ENCODE assay signal across 1 cellular context in the genomic region with DNA sequence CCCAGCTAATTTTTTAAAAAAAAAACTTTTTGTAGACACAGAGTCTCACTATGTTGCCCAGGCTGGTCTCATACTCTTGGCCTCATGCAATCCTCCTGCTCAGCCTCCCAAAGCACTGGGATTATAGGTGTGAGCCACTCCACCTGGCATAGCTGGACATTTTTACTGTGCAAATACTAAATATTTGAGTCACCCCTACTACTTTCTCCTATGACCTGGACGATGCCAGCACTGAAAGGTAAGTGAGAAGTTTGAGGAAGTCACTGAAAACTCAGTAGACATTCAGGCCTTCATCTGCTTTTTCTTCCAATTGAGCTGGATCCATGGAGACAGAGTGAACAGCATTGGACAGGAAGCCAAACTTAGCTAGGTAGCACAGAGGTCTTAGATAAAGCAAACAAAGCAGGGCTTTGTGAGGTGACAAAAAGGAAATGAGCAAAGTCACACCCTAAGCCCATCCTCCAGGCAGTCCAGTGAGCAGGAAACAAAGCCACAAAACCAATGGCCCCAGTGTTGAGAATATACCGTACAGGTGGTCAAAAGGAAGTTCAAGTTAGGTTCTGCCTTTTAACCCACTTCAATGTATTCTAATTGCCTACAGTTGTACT.
TF ChIP-seq lines count a peak whose summit lies in the region.

No MANE protein-coding gene starts in this region.

TF ChIP-seq in GM12878, 131 proteins besides CTCF, POLR2A, EP300 and RAD21 (continued from another document):
- TF ChIP-seq SMAD5 (IDR thresholded peaks at IDR 0.05; ENCODE audit: low read depth) (no peak), SMARCA5 (IDR thresholded peaks at IDR 0.05) (no peak), PAX5 (IDR thresholded peaks at IDR 0.05; ENCODE audit: borderline replicate concordance, low read depth, low read length) (0 out of 2 replicates have a peak, but pooled peaks have one; percentile 50), BHLHE40 (IDR thresholded peaks at IDR 0.05; ENCODE audit: borderline replicate concordance in 1 of 2, low read depth in 2 of 2, low read length in 1 of 2) (peak in 1 of 2 experiments; percentile 31; a peak in 1 of 4 replicates), IKZF2 (IDR thresholded peaks at IDR 0.05) (peak; percentile 63 to 71; a peak in 3 of 4 replicates), MEF2A (IDR thresholded peaks at IDR 0.05; ENCODE audit: insufficient read depth, low read depth, low read length) (peak; percentile 48; the same call in 1 of the 2 replicates), SIN3A (IDR thresholded peaks at IDR 0.05; ENCODE audit: low read depth, low read length) (no peak), SPI1 (IDR thresholded peaks at IDR 0.05; ENCODE audit: borderline replicate concordance, insufficient read depth, low read depth, low read length) (0 out of 2 replicates have a peak, but pooled peaks have one; percentile 39), GABPA (IDR thresholded peaks at IDR 0.05; ENCODE audit: low read depth) (peak; percentile 44; the same call in 1 of the 2 replicates), CHD2 (IDR thresholded peaks at IDR 0.05; ENCODE audit: borderline replicate concordance, low read depth, low read length) (peak; percentile 26; the same call in 1 of the 2 replicates), ETV6 (conservative IDR thresholded peaks at IDR 0.05 in 1 of 2, IDR thresholded peaks at IDR 0.05 in 1 of 2; ENCODE audit: borderline replicate concordance in 1 of 2, low read depth in 1 of 2) (peak in 1 of 2 experiments; percentile 94; a peak in 2 of 4 replicates), STAT1 (conservative IDR thresholded peaks at IDR 0.05) (no peak), CEBPB (IDR thresholded peaks at IDR 0.05; ENCODE audit: borderline replicate concordance in 1 of 2, low read depth in 2 of 2, low read length in 2 of 2) (no peak), NRF1 (conservative IDR thresholded peaks at IDR 0.05; ENCODE audit: low read depth, low read length) (no peak), JUND (IDR thresholded peaks at IDR 0.05; ENCODE audit: low read depth, low read length) (no peak), CREB1 (IDR thresholded peaks at IDR 0.05; ENCODE audit: low read depth) (no peak), NR2F1 (conservative IDR thresholded peaks at IDR 0.05) (0 out of 2 replicates have a peak, but pooled peaks have one; percentile 19), ZZZ3 (IDR thresholded peaks at IDR 0.05; ENCODE audit: control insufficient read depth, insufficient read length, low read depth) (no peak), FOXM1 (IDR thresholded peaks at IDR 0.05; ENCODE audit: low read depth, low read length) (0 out of 2 replicates have a peak, but pooled peaks have one; percentile 42), KDM1A (IDR thresholded peaks at IDR 0.05; ENCODE audit: borderline replicate concordance) (no peak)
- TF ChIP-seq, protein P1, sequence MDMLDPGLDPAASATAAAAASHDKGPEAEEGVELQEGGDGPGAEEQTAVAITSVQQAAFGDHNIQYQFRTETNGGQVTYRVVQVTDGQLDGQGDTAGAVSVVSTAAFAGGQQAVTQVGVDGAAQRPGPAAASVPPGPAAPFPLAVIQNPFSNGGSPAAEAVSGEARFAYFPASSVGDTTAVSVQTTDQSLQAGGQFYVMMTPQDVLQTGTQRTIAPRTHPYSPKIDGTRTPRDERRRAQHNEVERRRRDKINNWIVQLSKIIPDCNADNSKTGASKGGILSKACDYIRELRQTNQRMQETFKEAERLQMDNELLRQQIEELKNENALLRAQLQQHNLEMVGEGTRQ (IDR thresholded peaks at IDR 0.05; ENCODE audit: borderline replicate concordance, low read depth, low read length), result no peak
- TF ChIP-seq, protein P2, sequence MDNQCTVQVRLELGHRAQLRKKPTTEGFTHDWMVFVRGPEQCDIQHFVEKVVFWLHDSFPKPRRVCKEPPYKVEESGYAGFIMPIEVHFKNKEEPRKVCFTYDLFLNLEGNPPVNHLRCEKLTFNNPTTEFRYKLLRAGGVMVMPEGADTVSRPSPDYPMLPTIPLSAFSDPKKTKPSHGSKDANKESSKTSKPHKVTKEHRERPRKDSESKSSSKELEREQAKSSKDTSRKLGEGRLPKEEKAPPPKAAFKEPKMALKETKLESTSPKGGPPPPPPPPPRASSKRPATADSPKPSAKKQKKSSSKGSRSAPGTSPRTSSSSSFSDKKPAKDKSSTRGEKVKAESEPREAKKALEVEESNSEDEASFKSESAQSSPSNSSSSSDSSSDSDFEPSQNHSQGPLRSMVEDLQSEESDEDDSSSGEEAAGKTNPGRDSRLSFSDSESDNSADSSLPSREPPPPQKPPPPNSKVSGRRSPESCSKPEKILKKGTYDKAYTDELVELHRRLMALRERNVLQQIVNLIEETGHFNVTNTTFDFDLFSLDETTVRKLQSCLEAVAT (IDR thresholded peaks at IDR 0.05), result 0 out of 2 replicates have a peak, but pooled peaks have one; percentile 48
- TF ChIP-seq, protein P3, sequence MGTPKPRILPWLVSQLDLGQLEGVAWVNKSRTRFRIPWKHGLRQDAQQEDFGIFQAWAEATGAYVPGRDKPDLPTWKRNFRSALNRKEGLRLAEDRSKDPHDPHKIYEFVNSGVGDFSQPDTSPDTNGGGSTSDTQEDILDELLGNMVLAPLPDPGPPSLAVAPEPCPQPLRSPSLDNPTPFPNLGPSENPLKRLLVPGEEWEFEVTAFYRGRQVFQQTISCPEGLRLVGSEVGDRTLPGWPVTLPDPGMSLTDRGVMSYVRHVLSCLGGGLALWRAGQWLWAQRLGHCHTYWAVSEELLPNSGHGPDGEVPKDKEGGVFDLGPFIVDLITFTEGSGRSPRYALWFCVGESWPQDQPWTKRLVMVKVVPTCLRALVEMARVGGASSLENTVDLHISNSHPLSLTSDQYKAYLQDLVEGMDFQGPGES (IDR thresholded peaks at IDR 0.05), result no peak
